Comparison of ENCODE assay signal across 9 cellular contexts in genomic region chr20:438581-439469, GRCh38. TPM values are rescaled to one million over a fixed set of nuclear protein-coding genes. Genes with fewer than 3 reads are reported as not detected.
DNase-seq lines count a peak whose midpoint lies in the region; ATAC-seq lines count a peak whose summit lies in the region.
"Had no signal": no experiment of that assay in that cellular context is flagged by ENCODE, and none has a peak within 500 bp of the region (broad histone marks: within the 10 kb centered on the region; RNA-seq: fewer than 3 reads in every experiment).

No MANE protein-coding gene starts in this region.

- H3K4me3 ChIP-seq in CD8-positive, alpha-beta memory T cell (ENCODE audit: low read length) = peak overlapping the region; percentile 65
- H3K4me3 ChIP-seq in skeletal muscle tissue (ENCODE audit: low read length in 3 of 3) = no peak overlapping the region
- H3K4me3 ChIP-seq: HAP-1 had no signal

- H3K9ac ChIP-seq in skeletal muscle tissue (ENCODE audit: low read depth in 1 of 3, low read length in 3 of 3) = peak overlapping the region in 2 of 3 donors; percentile 27 to 60

- peaks cover 49% of the 10 kb centered on the region for H3K4me1 ChIP-seq in CD8-positive, alpha-beta memory T cell (ENCODE audit: insufficient read depth, low read length)
- peaks cover 20 to 41% (median 27%) of the 10 kb centered on the region in 3 donors for H3K4me1 ChIP-seq in skeletal muscle tissue (ENCODE audit: control insufficient read depth in 3 of 3, insufficient read depth in 3 of 3, low read length in 3 of 3)

- H3K27ac ChIP-seq in CD8-positive, alpha-beta memory T cell (ENCODE audit: low read depth, low read length) = no peak overlapping the region
- no peak overlapping the region for H3K27ac ChIP-seq in skeletal muscle tissue (ENCODE audit: low read depth, low read length)

- H3K9me3 ChIP-seq in CD8-positive, alpha-beta memory T cell (ENCODE audit: low read length) = no peaks in the 10 kb centered on the region
- H3K9me3 ChIP-seq in skeletal muscle tissue (ENCODE audit: control insufficient read depth in 3 of 3, low read length in 3 of 3) = no peaks in the 10 kb centered on the region
- H3K9me3 ChIP-seq: HAP-1 had no signal

- no peaks in the 10 kb centered on the region for H3K27me3 Mint-ChIP-seq in CD8-positive, alpha-beta memory T cell
- no peaks in the 10 kb centered on the region for H3K27me3 Mint-ChIP-seq in T-cell

- CTCF ChIA-PET in CD8-positive, alpha-beta memory T cell (lab: Charles Lee) = interaction anchor here (0.8 to 2.0 kb wide), 5 partner anchors 9 to 85 kb away, joined by 3 to 6 read pairs (median 5); partner anchors contain the start of gene TBC1D20
- CTCF ChIA-PET in T-cell (lab: Charles Lee) = interaction anchor here in 1 of 2 donors (0.8 to 1.6 kb wide), 4 partner anchors 24 to 84 kb away, joined by 3 to 6 read pairs (median 4); partner anchors contain the start of gene TBC1D20

- H3K4me3 Mint-ChIP-seq in CD8-positive, alpha-beta memory T cell = peak overlapping the region; percentile 29 to 90 (median 81)
- peak overlapping the region; percentile 67 to 75 (median 73) for H3K4me3 Mint-ChIP-seq in T-cell

- no peaks in the 10 kb centered on the region for H3K9me3 Mint-ChIP-seq in CD8-positive, alpha-beta memory T cell
- no peaks in the 10 kb centered on the region for H3K9me3 Mint-ChIP-seq in T-cell

- H3K27me3 ChIP-seq in CD8-positive, alpha-beta memory T cell (ENCODE audit: insufficient read depth, low read length, poor library complexity, severe bottlenecking) = no peaks in the 10 kb centered on the region
- no peaks in the 10 kb centered on the region for H3K27me3 ChIP-seq in skeletal muscle tissue (ENCODE audit: control insufficient read depth in 3 of 3, insufficient read depth in 3 of 3, low read length in 3 of 3)

- ATAC-seq in T-cell (replicated peaks in 1 of 4) = peak; percentile 87 to 97 (median 94)
- no peak for ATAC-seq in GM21367 (IDR thresholded peaks at IDR 0.05; ENCODE audit: unreplicated experiment)

- DNase-seq in CD8-positive, alpha-beta memory T cell = peak; percentile 42 to 73 (median 70)
- DNase-seq in T-cell (peak; percentile 37 to 71 (median 58)), activated gamma-delta T cell treated with Interleukin-2 at 50 U/mL for 16 hours (peak; percentile 60), NCI-H510A treated with DMSO at 0.1 percent for 48 hours (lab: John Stamatoyannopoulos, UW) (no peak), DMS153 (lab: John Stamatoyannopoulos, UW) (no peak), anterior cingulate cortex (lab: John Stamatoyannopoulos, UW) (no peak)

- peak overlapping the region; percentile 51 to 93 (median 85) for H3K27ac Mint-ChIP-seq in CD8-positive, alpha-beta memory T cell
- H3K27ac Mint-ChIP-seq in T-cell = peak overlapping the region; percentile 68 to 83

- peaks cover 0 to 70% (median 19%) of the 10 kb centered on the region in 3 donors for H3K36me3 Mint-ChIP-seq in CD8-positive, alpha-beta memory T cell
- peaks cover 48% of the 10 kb centered on the region for H3K36me3 Mint-ChIP-seq in T-cell

- peaks cover 25% of the 10 kb centered on the region for H3K36me3 ChIP-seq in CD8-positive, alpha-beta memory T cell (ENCODE audit: insufficient read depth, low read length)
- H3K36me3 ChIP-seq in skeletal muscle tissue (ENCODE audit: control insufficient read depth in 3 of 3, insufficient read depth in 3 of 3, low read length in 3 of 3) = peaks cover 66 to 72% (median 69%) of the 10 kb centered on the region in 3 donors

- POLR2A ChIA-PET in CD8-positive, alpha-beta memory T cell (lab: Charles Lee) = interaction anchor here (1.2 to 1.3 kb wide), 2 partner anchors 24 to 31 kb away, joined by 4 to 6 read pairs; partner anchors contain the start of gene TBC1D20
- POLR2A ChIA-PET in T-cell (lab: Charles Lee) = interaction anchor here in 1 of 2 donors (0.6 kb wide), 1 partner anchor 53 kb away, joined by 3 read pairs; no protein-coding TSS in a partner anchor

- H3K4me1 Mint-ChIP-seq in CD8-positive, alpha-beta memory T cell = peaks cover 49 to 72% (median 64%) of the 10 kb centered on the region in 3 donors
- peaks cover 49 to 68% (median 53%) of the 10 kb centered on the region in 3 donors for H3K4me1 Mint-ChIP-seq in T-cell

RNA-seq across cellular contexts. Expression of gene TBC1D20, which starts 23.5 kb away (rescaled TPM):
- total RNA-seq in CD8-positive, alpha-beta memory T cell = 10 to 100 TPM; 24.6 to 25.0 TPM
- 28.6 TPM for polyA plus RNA-seq in CD8-positive, alpha-beta memory T cell
- total RNA-seq in T-cell (10 to 100 TPM; 28.9 to 42.7 (median 39.5) TPM), skeletal muscle tissue (14.1 TPM)

RNA-seq across cellular contexts. Expression of gene RBCK1, which starts 30.7 kb away (rescaled TPM):
- total RNA-seq in CD8-positive, alpha-beta memory T cell = 10 to 100 TPM; 83.7 to 90.5 TPM
- 95.7 TPM for polyA plus RNA-seq in CD8-positive, alpha-beta memory T cell
- total RNA-seq in T-cell = 100 to 1,000 TPM in 3 of 5 donors, 10 to 100 TPM in 2; 87.0 to 110 (median 105) TPM
- 29.2 TPM for total RNA-seq in skeletal muscle tissue

RNA-seq across cellular contexts. Expression of gene TRIB3, which starts 58.3 kb away (rescaled TPM):
- 10 to 100 TPM; 24.6 to 28.7 TPM for total RNA-seq in CD8-positive, alpha-beta memory T cell
- polyA plus RNA-seq in CD8-positive, alpha-beta memory T cell = 12.0 TPM
- total RNA-seq in T-cell (10 to 100 TPM in 3 of 5 donors, 1 to 10 TPM in 2; 3.2 to 19.2 (median 16.0) TPM), skeletal muscle tissue (7.3 TPM)

Comparison
In these comparisons a context has a peak if more than half of its experiments do, and no peak if none do; other contexts are left out.
1. DNase-seq: peak in CD8-positive, alpha-beta memory T cell (5 of 5), T-cell (34 of 34) and activated gamma-delta T cell treated with Interleukin-2 at 50 U/mL for 16 hours (single experiment); none in NCI-H510A treated with DMSO at 0.1 percent for 48 hours (single experiment), DMS153 (single experiment) and anterior cingulate cortex (0 of 58).